Comparison of ENCODE assay signal across 24 cellular contexts in genomic region chr15:75674366-75674765, GRCh38. TPM values are rescaled to one million over a fixed set of nuclear protein-coding genes. Genes with fewer than 3 reads are reported as not detected.
A peak's percentile ranks its signal among the peaks of the same experiment; 100 is the strongest.
DNase-seq lines count a peak whose midpoint lies in the region; ATAC-seq, FAIRE-seq and TF ChIP-seq lines count a peak whose summit lies in the region.
"Had no signal": no experiment of that assay in that cellular context is flagged by ENCODE, and none has a peak within 500 bp of the region (broad histone marks: within the 10 kb centered on the region; RNA-seq: fewer than 3 reads in every experiment).

No MANE protein-coding gene starts in this region.

- H2AFZ ChIP-seq in HepG2 (ENCODE audit: low read length), result no peak overlapping the region
- no peak overlapping the region for H2AFZ ChIP-seq in hepatocyte
- H2AFZ ChIP-seq: GM23338 had no signal

- H3K36me3 ChIP-seq in HepG2 (replicated peaks in 1 of 2; ENCODE audit: control insufficient read depth in 1 of 2, insufficient read depth in 2 of 2, low read length in 2 of 2) (no peaks in the 10 kb centered on the region), right lobe of liver (no peaks in the 10 kb centered on the region), hepatocyte (replicated peaks; ENCODE audit: insufficient read depth, low read depth) (no peaks in the 10 kb centered on the region), rectal smooth muscle tissue (ENCODE audit: control insufficient read depth, insufficient read depth, low read length) (peaks cover 2% of the 10 kb centered on the region), aorta (ENCODE audit: control insufficient read depth in 1 of 2, insufficient read depth in 2 of 2, low read length in 1 of 2) (peaks cover 0 to 5% of the 10 kb centered on the region in 2 donors)
- H3K36me3 ChIP-seq: pancreas had no signal

- intact Hi-C loops in HepG2 (cut with micrococcal nuclease; ENCODE audit: unreplicated experiment), result no loop called here
- intact Hi-C loops in right lobe of liver (cut with DNase I), result no loop called here
- intact Hi-C loops in aorta (cut with DNase I), result loop anchor here in 1 of 2 donors (5.0 kb wide), 1 partner anchor 37 kb away; no protein-coding TSS in a partner anchor

- POLR2A ChIA-PET in HepG2 (lab: Yijun Ruan, JAX), result interaction anchor here (1.4 to 2.3 kb wide), 2 partner anchors 27 kb away, joined by 5 to 7 read pairs; partner anchors contain the start of gene SNX33

- H3K9ac ChIP-seq in HepG2 (ENCODE audit: insufficient read depth, low read depth, low read length) (no peak overlapping the region), rectal smooth muscle tissue (ENCODE audit: low read length) (no peak overlapping the region)

- DNase-seq in HepG2 (ENCODE audit: low spot score) (no peak), right lobe of liver (no peak), hepatocyte (ENCODE audit: low spot score) (no peak), aorta (no peak), NAMALWA (ENCODE audit: low spot score) (no peak), cerebellum (ENCODE audit: low spot score) (no peak)
- DNase-seq: activated CD4-positive, alpha-beta T cell treated with anti-CD3 and anti-CD28 coated beads, Interleukin-2, amount 10 ng/mL, durations not matched to agents 7 days and 5 days; activated CD8-positive, alpha-beta memory T cell treated with anti-CD3 and anti-CD28 coated beads, Interleukin-2, amount 10 ng/mL, durations not matched to agents 7 days and 5 days; anterior cingulate cortex; C1 segment of cervical spinal cord; Caco-2; DMS79; heart left ventricle; naive B cell; NCI-H1105; NCI-H2081; stimulated activated naive CD8-positive, alpha-beta T cell treated with anti-CD3 and anti-CD28 coated beads, Interleukin-15, amount 100 ng/mL, for 72 hours had no signal

- no TSS peak for BruUV-seq in HepG2 (replicated peaks; lab: Mats Ljungman, UMichigan)

- H3K4me3 ChIP-seq in HepG2 (replicated peaks in 1 of 3; ENCODE audit: insufficient read depth in 1 of 3, low read depth in 2 of 3, low read length in 3 of 3) (no peak overlapping the region), right lobe of liver (no peak overlapping the region), hepatocyte (no peak overlapping the region), rectal smooth muscle tissue (ENCODE audit: low read length) (no peak overlapping the region), aorta (ENCODE audit: low read length in 2 of 2) (no peak overlapping the region)
- H3K4me3 ChIP-seq: GM23338, heart left ventricle, pancreas had no signal

- H3K27ac ChIP-seq in HepG2 (ENCODE audit: extremely low read length, insufficient read depth, low read length), result no peak overlapping the region
- no peak overlapping the region for H3K27ac ChIP-seq in right lobe of liver
- H3K27ac ChIP-seq in hepatocyte, result peak overlapping the region; percentile 95
- H3K27ac ChIP-seq in rectal smooth muscle tissue (ENCODE audit: low read depth, low read length), result peak overlapping the region; percentile 96
- H3K27ac ChIP-seq in aorta (ENCODE audit: low read depth in 1 of 2, low read length in 2 of 2), result peak overlapping the region; percentile 31 to 96
- H3K27ac ChIP-seq: pancreas had no signal

- no peaks in the 10 kb centered on the region for H3K9me2 ChIP-seq in hepatocyte (replicated peaks; ENCODE audit: insufficient read depth)

- H3K79me2 ChIP-seq in HepG2 (ENCODE audit: insufficient read depth, low read length) (no peaks in the 10 kb centered on the region), hepatocyte (no peaks in the 10 kb centered on the region)

- CTCF ChIA-PET in HepG2 (lab: Yijun Ruan, JAX; ENCODE audit: low intra/inter-chr PET ratio, low total read pairs), result no interaction called here

- no peak for TF ChIP-seq RAD21 in HepG2 (CRISPR knock-in tag; IDR thresholded peaks at IDR 0.05)

- in situ Hi-C loops in HepG2 (cut with HindIII; ENCODE audit: extremely low pct_ligation_motif_present, low pct_unique_long_range_greater_than_20kb), result no loop called here

- no peaks in the 10 kb centered on the region for H3K9me3 ChIP-seq in HepG2 (ENCODE audit: low read length)
- no peaks in the 10 kb centered on the region for H3K9me3 ChIP-seq in right lobe of liver
- H3K9me3 ChIP-seq in hepatocyte (ENCODE audit: low read depth), result no peaks in the 10 kb centered on the region
- H3K9me3 ChIP-seq in aorta (ENCODE audit: control insufficient read depth, low read length), result no peaks in the 10 kb centered on the region
- H3K9me3 ChIP-seq: Caco-2, heart left ventricle, pancreas had no signal

- no peak for TF ChIP-seq EP300 in HepG2 (IDR thresholded peaks at IDR 0.05; ENCODE audit: low read depth in 2 of 2, low read length in 2 of 2)
- TF ChIP-seq EP300 in HepG2 (CRISPR knock-in tag; IDR thresholded peaks at IDR 0.05; ENCODE audit: borderline replicate concordance), result no peak

- TF ChIP-seq POLR2A in HepG2 (IDR thresholded peaks at IDR 0.05; ENCODE audit: insufficient read depth in 1 of 2, low read depth in 2 of 2, low read length in 2 of 2), result no peak
- no peak for TF ChIP-seq POLR2A in right lobe of liver (IDR thresholded peaks at IDR 0.05)

- H3K4me1 ChIP-seq in HepG2 (ENCODE audit: insufficient read depth, low read length), result peaks cover 54% of the 10 kb centered on the region
- H3K4me1 ChIP-seq in right lobe of liver, result peaks cover 0 to 10% (median 0%) of the 10 kb centered on the region in 4 donors
- H3K4me1 ChIP-seq in hepatocyte (ENCODE audit: insufficient read depth), result peaks cover 38% of the 10 kb centered on the region
- peaks cover 25% of the 10 kb centered on the region for H3K4me1 ChIP-seq in rectal smooth muscle tissue (ENCODE audit: control insufficient read depth, insufficient read depth, low read length)
- H3K4me1 ChIP-seq in aorta (ENCODE audit: control insufficient read depth in 1 of 2, insufficient read depth in 2 of 2, low read length in 2 of 2), result no peaks in the 10 kb centered on the region

- ATAC-seq in HepG2 (no peak), right lobe of liver (no peak), aorta (ENCODE audit: low FRiP score) (no peak), GM18868 (IDR thresholded peaks at IDR 0.05; ENCODE audit: unreplicated experiment) (no peak)
- ATAC-seq: activated CD8-positive, alpha-beta memory T cell treated with anti-CD3 and anti-CD28 coated beads, Interleukin-2, amount 10 ng/mL, durations not matched to agents 7 days and 5 days; GM23338; pancreas; stimulated activated naive CD8-positive, alpha-beta T cell treated with anti-CD3 and anti-CD28 coated beads, Interleukin-15, amount 100 ng/mL, for 72 hours had no signal

- FAIRE-seq in HepG2 (lab: Jason Lieb, UNC), result no peak
- FAIRE-seq: pancreas, urothelium cell line had no signal

- WGBS in HepG2 (ENCODE audit: low lambda C conversion rate), result no CpG with 5 or more reads among the region's 8 CpGs
- WGBS in right lobe of liver (ENCODE audit: insufficient coverage, low coverage, low lambda C conversion rate, missing lambda C conversion rate), result 80% methylated on average over 1 of the region's 8 CpGs
- WGBS in hepatocyte (ENCODE audit: low lambda C conversion rate, missing lambda C conversion rate), result 85% methylated on average over 8 of the region's 8 CpGs
- 53 to 58% methylated on average over 6 to 8 of the region's 8 CpGs for WGBS in aorta, 2 donors

- H3K27me3 ChIP-seq in HepG2 (ENCODE audit: control insufficient read depth in 1 of 2, insufficient read depth in 2 of 2, low read length in 2 of 2) (peaks cover 4 to 42% of the 10 kb centered on the region in 2 experiments; a peak in 3 of 5 replicates), right lobe of liver (no peaks in the 10 kb centered on the region), hepatocyte (no peaks in the 10 kb centered on the region), rectal smooth muscle tissue (ENCODE audit: control insufficient read depth, insufficient read depth, low read length) (no peaks in the 10 kb centered on the region), aorta (ENCODE audit: control insufficient read depth in 1 of 2, insufficient read depth in 2 of 2, low read length in 1 of 2) (no peaks in the 10 kb centered on the region)
- H3K27me3 ChIP-seq: heart left ventricle, pancreas had no signal

- H3K4me2 ChIP-seq in HepG2 (ENCODE audit: low read depth, low read length) (peak overlapping the region; percentile 1; the same call in 1 of the 2 replicates), hepatocyte (no peak overlapping the region)
- H3K4me2 ChIP-seq: GM23338 had no signal

- H4K20me1 ChIP-seq in HepG2 (ENCODE audit: insufficient read depth, low read length) (no peaks in the 10 kb centered on the region), hepatocyte (ENCODE audit: insufficient read depth, poor library complexity, severe bottlenecking) (no peaks in the 10 kb centered on the region)

- TF ChIP-seq CTCF in HepG2 (CRISPR knock-in tag; IDR thresholded peaks at IDR 0.05) (no peak), right lobe of liver (IDR thresholded peaks at IDR 0.05) (no peak), hepatocyte (IDR thresholded peaks at IDR 0.05; ENCODE audit: poor library complexity) (no peak)

RNA-seq across cellular contexts. Expression of gene SNX33, which starts 26.7 kb away (rescaled TPM):
- total RNA-seq in HepG2 (2016; rRNA removed; fragmentation: Illumina TruSeq; extraction: Trizol) (10.8 and 11.0 TPM in 2 replicates), right lobe of liver (10 to 100 TPM; 12.0 to 17.2 (median 14.2) TPM), hepatocyte (14.8 and 17.8 TPM in 2 replicates), aorta (10 to 100 TPM; 30.9 to 59.5 TPM), cerebellum (4.3 TPM)
- total RNA-seq in HepG2 (2016; cell fraction: cytosol; rRNA removed; fragmentation: Illumina TruSeq; extraction: Trizol; ENCODE audit: low read depth), result 0.71 and 0.91 TPM in 2 replicates
- 7.9 and 10.3 TPM in 2 replicates for total RNA-seq in HepG2 (2016; cell fraction: insoluble cytoplasmic fraction; rRNA removed; fragmentation: Illumina TruSeq; extraction: Trizol)
- total RNA-seq in HepG2 (2016; cell fraction: membrane; rRNA removed; fragmentation: Illumina TruSeq; extraction: Trizol), result 3.9 and 4.8 TPM in 2 replicates
- total RNA-seq in HepG2 (2016; cell fraction: nucleus; rRNA removed; fragmentation: Illumina TruSeq; extraction: Trizol), result 10.1 and 11.4 TPM in 2 replicates
- polyA plus RNA-seq in HepG2 (2011; rRNA removed) (11.6 and 18.9 TPM in 2 replicates), hepatocyte (21.1 and 21.8 TPM in 2 replicates), aorta (10 to 100 TPM in 1 of 2 donors, 1 to 10 TPM in 1; 6.3 to 26.7 TPM)
- 9.3 and 11.8 TPM in 2 replicates for polyA plus RNA-seq in HepG2 (2011; cell fraction: cytosol; rRNA removed)
- polyA plus RNA-seq in HepG2 (2011; cell fraction: nucleus; rRNA removed), result 50.4 and 52.6 TPM in 2 replicates
- 12.7 and 13.6 TPM in 2 replicates for polyA plus RNA-seq in HepG2 (2012)
- 0.63 and 0.86 TPM in 2 replicates for polyA plus RNA-seq in HepG2 (2016; cell fraction: cytosol; fragmentation: Illumina TruSeq; extraction: Trizol; ENCODE audit: low read depth)
- 9.7 and 12.3 TPM in 2 replicates for polyA plus RNA-seq in HepG2 (2016; cell fraction: insoluble cytoplasmic fraction; fragmentation: Illumina TruSeq; extraction: Trizol; ENCODE audit: low read depth)
- polyA plus RNA-seq in HepG2 (2016; cell fraction: membrane; fragmentation: Illumina TruSeq; extraction: Trizol; ENCODE audit: low read depth), result 2.5 and 3.6 TPM in 2 replicates
- 19.1 and 19.2 TPM in 2 replicates for polyA plus RNA-seq in HepG2 (2016; cell fraction: nucleus; fragmentation: Illumina TruSeq; extraction: Trizol; ENCODE audit: insufficient read depth, low read depth)
- polyA minus RNA-seq in HepG2 (2011; rRNA and poly(A)+ RNA removed; ENCODE audit: low replicate concordance), result 26.7 and 38.9 TPM in 2 replicates
- 13.9 and 19.9 TPM in 2 replicates for polyA minus RNA-seq in HepG2 (2011; cell fraction: cytosol; rRNA and poly(A)+ RNA removed)
- polyA minus RNA-seq in HepG2 (2011; cell fraction: nucleus; rRNA and poly(A)+ RNA removed), result 21.4 and 25.6 TPM in 2 replicates

RNA-seq across cellular contexts. Expression of gene IMP3, which starts 34.3 kb away (rescaled TPM):
- total RNA-seq in HepG2 (2016; rRNA removed; fragmentation: Illumina TruSeq; extraction: Trizol) (143 and 165 TPM in 2 replicates), right lobe of liver (100 to 1,000 TPM in 2 of 6 experiments, 10 to 100 TPM in 4; 37.7 to 192 (median 44.4) TPM), hepatocyte (142 and 155 TPM in 2 replicates), aorta (10 to 100 TPM; 35.2 to 46.1 TPM), cerebellum (26.3 TPM)
- 53.3 and 58.3 TPM in 2 replicates for total RNA-seq in HepG2 (2016; cell fraction: cytosol; rRNA removed; fragmentation: Illumina TruSeq; extraction: Trizol; ENCODE audit: low read depth)
- total RNA-seq in HepG2 (2016; cell fraction: insoluble cytoplasmic fraction; rRNA removed; fragmentation: Illumina TruSeq; extraction: Trizol), result 140 and 190 TPM in 2 replicates
- total RNA-seq in HepG2 (2016; cell fraction: membrane; rRNA removed; fragmentation: Illumina TruSeq; extraction: Trizol), result 89.4 and 101 TPM in 2 replicates
- 53.0 and 64.9 TPM in 2 replicates for total RNA-seq in HepG2 (2016; cell fraction: nucleus; rRNA removed; fragmentation: Illumina TruSeq; extraction: Trizol)
- polyA plus RNA-seq in HepG2 (2011; rRNA removed) (38.3 and 40.4 TPM in 2 replicates), hepatocyte (117 and 144 TPM in 2 replicates), aorta (10 to 100 TPM; 38.7 to 47.0 TPM)
- polyA plus RNA-seq in HepG2 (2011; cell fraction: cytosol; rRNA removed), result 55.6 and 80.6 TPM in 2 replicates
- 36.4 and 36.8 TPM in 2 replicates for polyA plus RNA-seq in HepG2 (2011; cell fraction: nucleus; rRNA removed)
- 33.6 and 51.6 TPM in 2 replicates for polyA plus RNA-seq in HepG2 (2012)
- polyA plus RNA-seq in HepG2 (2016; cell fraction: cytosol; fragmentation: Illumina TruSeq; extraction: Trizol; ENCODE audit: low read depth), result 32.6 and 40.1 TPM in 2 replicates
- 146 and 162 TPM in 2 replicates for polyA plus RNA-seq in HepG2 (2016; cell fraction: insoluble cytoplasmic fraction; fragmentation: Illumina TruSeq; extraction: Trizol; ENCODE audit: low read depth)
- 51.8 and 60.0 TPM in 2 replicates for polyA plus RNA-seq in HepG2 (2016; cell fraction: membrane; fragmentation: Illumina TruSeq; extraction: Trizol; ENCODE audit: low read depth)
- 76.9 and 83.4 TPM in 2 replicates for polyA plus RNA-seq in HepG2 (2016; cell fraction: nucleus; fragmentation: Illumina TruSeq; extraction: Trizol; ENCODE audit: insufficient read depth, low read depth)
- 38.2 and 47.6 TPM in 2 replicates for polyA minus RNA-seq in HepG2 (2011; rRNA and poly(A)+ RNA removed; ENCODE audit: low replicate concordance)
- polyA minus RNA-seq in HepG2 (2011; cell fraction: cytosol; rRNA and poly(A)+ RNA removed), result 32.0 and 35.4 TPM in 2 replicates
- 17.8 and 21.0 TPM in 2 replicates for polyA minus RNA-seq in HepG2 (2011; cell fraction: nucleus; rRNA and poly(A)+ RNA removed)

RNA-seq across cellular contexts. Expression of gene CSPG4, which starts 38.3 kb away (rescaled TPM):
- total RNA-seq in HepG2 (2016; rRNA removed; fragmentation: Illumina TruSeq; extraction: Trizol) (0.03 and 0.04 TPM in 2 replicates), right lobe of liver (under 1 TPM; 0.12 to 0.29 (median 0.20) TPM), hepatocyte (3.2 and 6.4 TPM in 2 replicates), aorta (100 to 1,000 TPM in 1 of 2 donors, 10 to 100 TPM in 1; 86.8 to 160 TPM), cerebellum (9.6 TPM)
- total RNA-seq in HepG2 (2016; cell fraction: cytosol; rRNA removed; fragmentation: Illumina TruSeq; extraction: Trizol; ENCODE audit: low read depth), result not detected in 2 replicates
- 0.01 and 0.02 TPM in 2 replicates for total RNA-seq in HepG2 (2016; cell fraction: insoluble cytoplasmic fraction; rRNA removed; fragmentation: Illumina TruSeq; extraction: Trizol)
- total RNA-seq in HepG2 (2016; cell fraction: membrane; rRNA removed; fragmentation: Illumina TruSeq; extraction: Trizol), result not detected in 2 replicates
- total RNA-seq in HepG2 (2016; cell fraction: nucleus; rRNA removed; fragmentation: Illumina TruSeq; extraction: Trizol), result 0.06 and 0.09 TPM in 2 replicates
- polyA plus RNA-seq in HepG2 (2011; rRNA removed) (0.01 and 0.03 TPM in 2 replicates), hepatocyte (7.8 and 8.6 TPM in 2 replicates), aorta (10 to 100 TPM; 10.6 to 45.1 TPM)
- polyA plus RNA-seq in HepG2 (2011; cell fraction: cytosol; rRNA removed), result 0.01 TPM in 2 replicates
- polyA plus RNA-seq in HepG2 (2011; cell fraction: nucleus; rRNA removed), result 0.14 and 0.19 TPM in 2 replicates
- 0.03 and 0.04 TPM in 2 replicates for polyA plus RNA-seq in HepG2 (2012)
- polyA plus RNA-seq in HepG2 (2016; cell fraction: cytosol; fragmentation: Illumina TruSeq; extraction: Trizol; ENCODE audit: low read depth), result not detected in 2 replicates
- polyA plus RNA-seq in HepG2 (2016; cell fraction: insoluble cytoplasmic fraction; fragmentation: Illumina TruSeq; extraction: Trizol; ENCODE audit: low read depth), result not detected in 2 replicates
- not detected in 2 replicates for polyA plus RNA-seq in HepG2 (2016; cell fraction: membrane; fragmentation: Illumina TruSeq; extraction: Trizol; ENCODE audit: low read depth)
- polyA plus RNA-seq in HepG2 (2016; cell fraction: nucleus; fragmentation: Illumina TruSeq; extraction: Trizol; ENCODE audit: insufficient read depth, low read depth), result not detected in 2 replicates
- 0.08 and 24.5 TPM in 2 replicates for polyA minus RNA-seq in HepG2 (2011; rRNA and poly(A)+ RNA removed; ENCODE audit: low replicate concordance)
- polyA minus RNA-seq in HepG2 (2011; cell fraction: cytosol; rRNA and poly(A)+ RNA removed), result 0.18 TPM in 1 of 2 replicates, not detected in the other
- polyA minus RNA-seq in HepG2 (2011; cell fraction: nucleus; rRNA and poly(A)+ RNA removed), result 0.12 and 0.13 TPM in 2 replicates
- total RNA-seq: activated CD4-positive, alpha-beta T cell treated with anti-CD3 and anti-CD28 coated beads, Interleukin-2, amount 10 ng/mL, durations not matched to agents 7 days and 5 days; OCI-LY7; T-helper 2 cell treated with Interferon-gamma antibody and Interleukin-4, amounts not matched to agents 100 ng/mL and 5 ng/mL, for 36 hours had no signal

RNA-seq across cellular contexts. Expression of gene SNUPN, which starts 48.8 kb away (rescaled TPM):
- total RNA-seq in HepG2 (2016; rRNA removed; fragmentation: Illumina TruSeq; extraction: Trizol), result 16.4 and 18.3 TPM in 2 replicates
- 6.8 and 7.2 TPM in 2 replicates for total RNA-seq in HepG2 (2016; cell fraction: cytosol; rRNA removed; fragmentation: Illumina TruSeq; extraction: Trizol; ENCODE audit: low read depth)
- 15.6 and 16.3 TPM in 2 replicates for total RNA-seq in HepG2 (2016; cell fraction: insoluble cytoplasmic fraction; rRNA removed; fragmentation: Illumina TruSeq; extraction: Trizol)
- 12.1 and 13.5 TPM in 2 replicates for total RNA-seq in HepG2 (2016; cell fraction: membrane; rRNA removed; fragmentation: Illumina TruSeq; extraction: Trizol)
- 6.7 and 7.2 TPM in 2 replicates for total RNA-seq in HepG2 (2016; cell fraction: nucleus; rRNA removed; fragmentation: Illumina TruSeq; extraction: Trizol)
- 7.6 and 9.0 TPM in 2 replicates for polyA plus RNA-seq in HepG2 (2011; rRNA removed)
- polyA plus RNA-seq in HepG2 (2011; cell fraction: cytosol; rRNA removed), result 6.7 and 7.3 TPM in 2 replicates
- 4.2 and 4.4 TPM in 2 replicates for polyA plus RNA-seq in HepG2 (2011; cell fraction: nucleus; rRNA removed)
- 6.0 and 8.6 TPM in 2 replicates for polyA plus RNA-seq in HepG2 (2012)
- 4.4 and 6.8 TPM in 2 replicates for polyA plus RNA-seq in HepG2 (2016; cell fraction: cytosol; fragmentation: Illumina TruSeq; extraction: Trizol; ENCODE audit: low read depth)
- 19.3 and 20.4 TPM in 2 replicates for polyA plus RNA-seq in HepG2 (2016; cell fraction: insoluble cytoplasmic fraction; fragmentation: Illumina TruSeq; extraction: Trizol; ENCODE audit: low read depth)
- 8.3 and 9.4 TPM in 2 replicates for polyA plus RNA-seq in HepG2 (2016; cell fraction: membrane; fragmentation: Illumina TruSeq; extraction: Trizol; ENCODE audit: low read depth)
- polyA plus RNA-seq in HepG2 (2016; cell fraction: nucleus; fragmentation: Illumina TruSeq; extraction: Trizol; ENCODE audit: insufficient read depth, low read depth), result 10.9 and 12.9 TPM in 2 replicates
- 5.9 and 26.5 TPM in 2 replicates for polyA minus RNA-seq in HepG2 (2011; rRNA and poly(A)+ RNA removed; ENCODE audit: low replicate concordance)
- polyA minus RNA-seq in HepG2 (2011; cell fraction: cytosol; rRNA and poly(A)+ RNA removed), result 4.9 and 5.9 TPM in 2 replicates
- 8.1 and 9.9 TPM in 2 replicates for polyA minus RNA-seq in HepG2 (2011; cell fraction: nucleus; rRNA and poly(A)+ RNA removed)
- total RNA-seq in right lobe of liver, result 10 to 100 TPM; 11.1 to 19.4 (median 13.3) TPM
- 25.2 and 25.6 TPM in 2 replicates for total RNA-seq in hepatocyte
- 28.8 and 33.2 TPM in 2 replicates for polyA plus RNA-seq in hepatocyte
- total RNA-seq in aorta, result 10 to 100 TPM; 16.3 to 20.9 TPM
- 10 to 100 TPM; 17.9 to 18.7 TPM for polyA plus RNA-seq in aorta
- 16.5 TPM for total RNA-seq in cerebellum

Comparison
In these comparisons a context has a peak if more than half of its experiments do, and no peak if none do; other contexts are left out.
1. H3K27ac ChIP-seq: peak in hepatocyte (single experiment), rectal smooth muscle tissue (single experiment) and aorta (2 of 2); none in HepG2 (single experiment) and right lobe of liver (0 of 3).